1 cellular context compared by ENCODE assay signal in genomic region chr13:40547545-40548322, GRCh38.
TF ChIP-seq lines count a peak whose summit lies in the region.

No MANE protein-coding gene starts in this region.

TF ChIP-seq in GM12878, 131 proteins besides CTCF, POLR2A, EP300 and RAD21:
- TF ChIP-seq MEF2A (IDR thresholded peaks at IDR 0.05; ENCODE audit: insufficient read depth, low read depth, low read length), result no peak
- no peak for TF ChIP-seq ZBTB40 (IDR thresholded peaks at IDR 0.05; ENCODE audit: borderline replicate concordance)
- TF ChIP-seq CREM (IDR thresholded peaks at IDR 0.05; ENCODE audit: low read depth), result no peak
- TF ChIP-seq, protein P1, sequence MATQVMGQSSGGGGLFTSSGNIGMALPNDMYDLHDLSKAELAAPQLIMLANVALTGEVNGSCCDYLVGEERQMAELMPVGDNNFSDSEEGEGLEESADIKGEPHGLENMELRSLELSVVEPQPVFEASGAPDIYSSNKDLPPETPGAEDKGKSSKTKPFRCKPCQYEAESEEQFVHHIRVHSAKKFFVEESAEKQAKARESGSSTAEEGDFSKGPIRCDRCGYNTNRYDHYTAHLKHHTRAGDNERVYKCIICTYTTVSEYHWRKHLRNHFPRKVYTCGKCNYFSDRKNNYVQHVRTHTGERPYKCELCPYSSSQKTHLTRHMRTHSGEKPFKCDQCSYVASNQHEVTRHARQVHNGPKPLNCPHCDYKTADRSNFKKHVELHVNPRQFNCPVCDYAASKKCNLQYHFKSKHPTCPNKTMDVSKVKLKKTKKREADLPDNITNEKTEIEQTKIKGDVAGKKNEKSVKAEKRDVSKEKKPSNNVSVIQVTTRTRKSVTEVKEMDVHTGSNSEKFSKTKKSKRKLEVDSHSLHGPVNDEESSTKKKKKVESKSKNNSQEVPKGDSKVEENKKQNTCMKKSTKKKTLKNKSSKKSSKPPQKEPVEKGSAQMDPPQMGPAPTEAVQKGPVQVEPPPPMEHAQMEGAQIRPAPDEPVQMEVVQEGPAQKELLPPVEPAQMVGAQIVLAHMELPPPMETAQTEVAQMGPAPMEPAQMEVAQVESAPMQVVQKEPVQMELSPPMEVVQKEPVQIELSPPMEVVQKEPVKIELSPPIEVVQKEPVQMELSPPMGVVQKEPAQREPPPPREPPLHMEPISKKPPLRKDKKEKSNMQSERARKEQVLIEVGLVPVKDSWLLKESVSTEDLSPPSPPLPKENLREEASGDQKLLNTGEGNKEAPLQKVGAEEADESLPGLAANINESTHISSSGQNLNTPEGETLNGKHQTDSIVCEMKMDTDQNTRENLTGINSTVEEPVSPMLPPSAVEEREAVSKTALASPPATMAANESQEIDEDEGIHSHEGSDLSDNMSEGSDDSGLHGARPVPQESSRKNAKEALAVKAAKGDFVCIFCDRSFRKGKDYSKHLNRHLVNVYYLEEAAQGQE (IDR thresholded peaks at IDR 0.05; ENCODE audit: low read depth, low read length), result no peak
- TF ChIP-seq, protein P2, sequence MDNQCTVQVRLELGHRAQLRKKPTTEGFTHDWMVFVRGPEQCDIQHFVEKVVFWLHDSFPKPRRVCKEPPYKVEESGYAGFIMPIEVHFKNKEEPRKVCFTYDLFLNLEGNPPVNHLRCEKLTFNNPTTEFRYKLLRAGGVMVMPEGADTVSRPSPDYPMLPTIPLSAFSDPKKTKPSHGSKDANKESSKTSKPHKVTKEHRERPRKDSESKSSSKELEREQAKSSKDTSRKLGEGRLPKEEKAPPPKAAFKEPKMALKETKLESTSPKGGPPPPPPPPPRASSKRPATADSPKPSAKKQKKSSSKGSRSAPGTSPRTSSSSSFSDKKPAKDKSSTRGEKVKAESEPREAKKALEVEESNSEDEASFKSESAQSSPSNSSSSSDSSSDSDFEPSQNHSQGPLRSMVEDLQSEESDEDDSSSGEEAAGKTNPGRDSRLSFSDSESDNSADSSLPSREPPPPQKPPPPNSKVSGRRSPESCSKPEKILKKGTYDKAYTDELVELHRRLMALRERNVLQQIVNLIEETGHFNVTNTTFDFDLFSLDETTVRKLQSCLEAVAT (IDR thresholded peaks at IDR 0.05), result no peak
- TF ChIP-seq KLF5 (IDR thresholded peaks at IDR 0.05; ENCODE audit: partially characterized antibody), result no peak
- no peak for TF ChIP-seq MXI1 (IDR thresholded peaks at IDR 0.05; ENCODE audit: low read depth, low read length)
- no peak for TF ChIP-seq SMC3 (IDR thresholded peaks at IDR 0.05; ENCODE audit: borderline replicate concordance, low read length)
- TF ChIP-seq RBBP5 (conservative IDR thresholded peaks at IDR 0.05), result no peak
- TF ChIP-seq MTA2 (IDR thresholded peaks at IDR 0.05; ENCODE audit: low read depth), result no peak
- TF ChIP-seq IRF4 (IDR thresholded peaks at IDR 0.05; ENCODE audit: low read depth, low read length), result no peak
- TF ChIP-seq HDGF (IDR thresholded peaks at IDR 0.05), result no peak
- no peak for TF ChIP-seq ATF3 (IDR thresholded peaks at IDR 0.05; ENCODE audit: borderline replicate concordance, extremely low read depth, low read depth, low read length)
- TF ChIP-seq, protein P3, sequence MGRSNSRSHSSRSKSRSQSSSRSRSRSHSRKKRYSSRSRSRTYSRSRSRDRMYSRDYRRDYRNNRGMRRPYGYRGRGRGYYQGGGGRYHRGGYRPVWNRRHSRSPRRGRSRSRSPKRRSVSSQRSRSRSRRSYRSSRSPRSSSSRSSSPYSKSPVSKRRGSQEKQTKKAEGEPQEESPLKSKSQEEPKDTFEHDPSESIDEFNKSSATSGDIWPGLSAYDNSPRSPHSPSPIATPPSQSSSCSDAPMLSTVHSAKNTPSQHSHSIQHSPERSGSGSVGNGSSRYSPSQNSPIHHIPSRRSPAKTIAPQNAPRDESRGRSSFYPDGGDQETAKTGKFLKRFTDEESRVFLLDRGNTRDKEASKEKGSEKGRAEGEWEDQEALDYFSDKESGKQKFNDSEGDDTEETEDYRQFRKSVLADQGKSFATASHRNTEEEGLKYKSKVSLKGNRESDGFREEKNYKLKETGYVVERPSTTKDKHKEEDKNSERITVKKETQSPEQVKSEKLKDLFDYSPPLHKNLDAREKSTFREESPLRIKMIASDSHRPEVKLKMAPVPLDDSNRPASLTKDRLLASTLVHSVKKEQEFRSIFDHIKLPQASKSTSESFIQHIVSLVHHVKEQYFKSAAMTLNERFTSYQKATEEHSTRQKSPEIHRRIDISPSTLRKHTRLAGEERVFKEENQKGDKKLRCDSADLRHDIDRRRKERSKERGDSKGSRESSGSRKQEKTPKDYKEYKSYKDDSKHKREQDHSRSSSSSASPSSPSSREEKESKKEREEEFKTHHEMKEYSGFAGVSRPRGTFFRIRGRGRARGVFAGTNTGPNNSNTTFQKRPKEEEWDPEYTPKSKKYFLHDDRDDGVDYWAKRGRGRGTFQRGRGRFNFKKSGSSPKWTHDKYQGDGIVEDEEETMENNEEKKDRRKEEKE (IDR thresholded peaks at IDR 0.05), result no peak
- no peak for TF ChIP-seq EGR1 (IDR thresholded peaks at IDR 0.05; ENCODE audit: borderline replicate concordance in 1 of 2, low read depth in 2 of 2, low read length in 2 of 2)
- TF ChIP-seq ZNF207 (IDR thresholded peaks at IDR 0.05; ENCODE audit: borderline replicate concordance), result no peak
- TF ChIP-seq CUX1 (IDR thresholded peaks at IDR 0.05; ENCODE audit: insufficient replicate concordance, low read depth, low read length), result no peak
